27 cellular contexts compared by ENCODE assay signal in genomic region chr3:122700193-122700592, GRCh38. TPM values are rescaled to one million over a fixed set of nuclear protein-coding genes. Genes with fewer than 3 reads are reported as not detected.
DNase-seq lines count a peak whose midpoint lies in the region; ATAC-seq, FAIRE-seq and TF ChIP-seq lines count a peak whose summit lies in the region.
"Had no signal": no experiment of that assay in that cellular context is flagged by ENCODE, and none has a peak within 500 bp of the region (broad histone marks: within the 10 kb centered on the region; RNA-seq: fewer than 3 reads in every experiment).

No MANE protein-coding gene starts in this region.

- H3K27ac ChIP-seq in hepatocyte = peak overlapping the region; percentile 18
- H3K27ac ChIP-seq: KMS-11 had no signal

- no peak overlapping the region for H3K4me3 ChIP-seq in hepatocyte

- H3K36me3 Mint-ChIP-seq in activated T-cell treated with anti-CD3 and anti-CD28 coated beads, Interleukin-2, amount 50 U/mL, for 72 hours (ENCODE audit: insufficient read depth in 2 of 2) = peaks cover 12 to 18% of the 10 kb centered on the region in 2 donors
- peaks cover 22% of the 10 kb centered on the region for H3K36me3 Mint-ChIP-seq in IgD-negative memory B cell
- H3K36me3 Mint-ChIP-seq in stimulated activated effector memory CD8-positive, alpha-beta T cell treated with anti-CD3 and anti-CD28 coated beads, Interleukin-12 subunit alpha, Interleukin-12 subunit beta, amount 100 ng/mL, for 72 hours = no peaks in the 10 kb centered on the region

- H3K27me3 Mint-ChIP-seq in activated T-cell treated with anti-CD3 and anti-CD28 coated beads, Interleukin-2, amount 50 U/mL, for 72 hours (ENCODE audit: low read depth) = no peaks in the 10 kb centered on the region
- no peaks in the 10 kb centered on the region for H3K27me3 Mint-ChIP-seq in IgD-negative memory B cell

- no peaks in the 10 kb centered on the region for H3K9me3 ChIP-seq in hepatocyte (ENCODE audit: low read depth)

- peak overlapping the region; percentile 31 for H3K4me2 ChIP-seq in hepatocyte
- H3K4me2 ChIP-seq: KMS-11 had no signal

- H3K4me3 Mint-ChIP-seq in activated T-cell treated with anti-CD3 and anti-CD28 coated beads, Interleukin-2, amount 50 U/mL, for 72 hours = no peak overlapping the region
- peak overlapping the region in 1 of 4 donors; percentile 28 for H3K4me3 Mint-ChIP-seq in IgD-negative memory B cell
- no peak overlapping the region for H3K4me3 Mint-ChIP-seq in stimulated activated effector memory CD8-positive, alpha-beta T cell treated with anti-CD3 and anti-CD28 coated beads, Interleukin-12 subunit alpha, Interleukin-12 subunit beta, amount 100 ng/mL, for 72 hours

- H3K4me1 Mint-ChIP-seq in activated T-cell treated with anti-CD3 and anti-CD28 coated beads, Interleukin-2, amount 50 U/mL, for 72 hours (ENCODE audit: low read depth) = no peaks in the 10 kb centered on the region
- H3K4me1 Mint-ChIP-seq in IgD-negative memory B cell = peaks cover 49 to 60% (median 51%) of the 10 kb centered on the region in 3 donors
- peaks cover 16% of the 10 kb centered on the region for H3K4me1 Mint-ChIP-seq in stimulated activated effector memory CD8-positive, alpha-beta T cell treated with anti-CD3 and anti-CD28 coated beads, Interleukin-12 subunit alpha, Interleukin-12 subunit beta, amount 100 ng/mL, for 72 hours

- ATAC-seq in activated T-cell treated with anti-CD3 and anti-CD28 coated beads, Interleukin-2, amount 50 U/mL, for 72 hours (replicated peaks in 1 of 2) = no peak
- ATAC-seq in stimulated activated effector memory CD8-positive, alpha-beta T cell treated with anti-CD3 and anti-CD28 coated beads, Interleukin-12 subunit alpha, Interleukin-12 subunit beta, amount 100 ng/mL, for 72 hours = no peak
- ATAC-seq: PC-3 had no signal

- no peaks in the 10 kb centered on the region for H3K9me2 ChIP-seq in hepatocyte (replicated peaks; ENCODE audit: insufficient read depth)

- DNase-seq in activated T-cell treated with anti-CD3 and anti-CD28 coated beads, Interleukin-2, amount 50 U/mL, for 72 hours = no peak
- DNase-seq in activated T-cell treated with anti-CD3 and anti-CD28 coated beads, Interleukin-2, amount 50 U/mL, for 48 hours = no peak
- DNase-seq in hepatocyte (ENCODE audit: low spot score) = no peak
- DNase-seq in stimulated activated effector memory CD8-positive, alpha-beta T cell treated with anti-CD3 and anti-CD28 coated beads, Interleukin-12 subunit alpha, Interleukin-12 subunit beta, amount 100 ng/mL, for 72 hours (ENCODE audit: low spot score in 2 of 2) = no peak
- no peak for DNase-seq in H54 (ENCODE audit: insufficient read length, low spot score)
- no peak for DNase-seq in SIG-M5 (lab: John Stamatoyannopoulos, UW)
- no peak for DNase-seq in inferior parietal cortex (ENCODE audit: extremely low spot score)
- DNase-seq: 8988T; ACHN; DMS53; GOT3; HCEC 1CT; IMR-90; NCI-H1048; NCI-H1417; NCI-H1694; NCI-H2029 treated with DMSO at 0.1 percent for 48 hours; NCI-H446 treated with DMSO at 0.1 percent for 48 hours; NCI-H526; NCI-H82; NK-92 treated with Interleukin-12 subunit alpha and Interleukin-12 subunit beta, amount 100 ng/mL, for 24 hours; PC-3; Right ventricle myocardium superior; RPMI8226 had no signal

- no peak overlapping the region for H2AFZ ChIP-seq in hepatocyte

- H3K4me1 ChIP-seq in hepatocyte (ENCODE audit: insufficient read depth) = no peaks in the 10 kb centered on the region

- 58% methylated on average over 2 of the region's 2 CpGs for WGBS in hepatocyte (ENCODE audit: low lambda C conversion rate, missing lambda C conversion rate)

- H3K79me2 ChIP-seq in hepatocyte = no peaks in the 10 kb centered on the region

- TF ChIP-seq POLR2A in H54 (IDR thresholded peaks at IDR 0.05; ENCODE audit: low read depth, low read length) = no peak

- H3K27ac Mint-ChIP-seq in activated T-cell treated with anti-CD3 and anti-CD28 coated beads, Interleukin-2, amount 50 U/mL, for 72 hours = peak overlapping the region; percentile 21
- peak overlapping the region; percentile 62 to 96 (median 96) for H3K27ac Mint-ChIP-seq in IgD-negative memory B cell
- H3K27ac Mint-ChIP-seq in stimulated activated effector memory CD8-positive, alpha-beta T cell treated with anti-CD3 and anti-CD28 coated beads, Interleukin-12 subunit alpha, Interleukin-12 subunit beta, amount 100 ng/mL, for 72 hours = peak overlapping the region; percentile 20

- H4K20me1 ChIP-seq in hepatocyte (ENCODE audit: insufficient read depth, poor library complexity, severe bottlenecking) = no peaks in the 10 kb centered on the region

- no peak for FAIRE-seq in H54 (lab: Jason Lieb, UNC)
- FAIRE-seq: G401.6 had no signal

- no peaks in the 10 kb centered on the region for H3K9me3 Mint-ChIP-seq in activated T-cell treated with anti-CD3 and anti-CD28 coated beads, Interleukin-2, amount 50 U/mL, for 72 hours
- peaks cover 0 to 2% (median 0%) of the 10 kb centered on the region in 3 donors for H3K9me3 Mint-ChIP-seq in IgD-negative memory B cell
- no peaks in the 10 kb centered on the region for H3K9me3 Mint-ChIP-seq in stimulated activated effector memory CD8-positive, alpha-beta T cell treated with anti-CD3 and anti-CD28 coated beads, Interleukin-12 subunit alpha, Interleukin-12 subunit beta, amount 100 ng/mL, for 72 hours

- H3K36me3 ChIP-seq in hepatocyte (replicated peaks; ENCODE audit: insufficient read depth, low read depth) = no peaks in the 10 kb centered on the region

- no peak for TF ChIP-seq CTCF in hepatocyte (IDR thresholded peaks at IDR 0.05; ENCODE audit: poor library complexity)

- H3K27me3 ChIP-seq in hepatocyte = no peaks in the 10 kb centered on the region

RNA-seq across cellular contexts. Expression of gene PARP14, which starts 19.6 kb away (rescaled TPM):
- total RNA-seq in activated T-cell treated with anti-CD3 and anti-CD28 coated beads, Interleukin-2, amount 50 U/mL, for 72 hours = 10 to 100 TPM; 56.5 to 80.1 TPM
- polyA plus RNA-seq in IgD-negative memory B cell = 22.6 TPM
- 27.7 and 33.1 TPM in 2 replicates for total RNA-seq in hepatocyte
- 8.5 TPM in 2 replicates for polyA plus RNA-seq in hepatocyte

Comparison
In these comparisons a context has a peak if more than half of its experiments do, and no peak if none do; other contexts are left out.
1. H3K27ac Mint-ChIP-seq: peak in every context shown above with its lines; median percentile 96 in IgD-negative memory B cell; 21 in activated T-cell treated with anti-CD3 and anti-CD28 coated beads, Interleukin-2, amount 50 U/mL, for 72 hours; 20 in stimulated activated effector memory CD8-positive, alpha-beta T cell treated with anti-CD3 and anti-CD28 coated beads, Interleukin-12 subunit alpha, Interleukin-12 subunit beta, amount 100 ng/mL, for 72 hours.